ENCODE assay signal across 2 cellular contexts in the genomic region with DNA sequence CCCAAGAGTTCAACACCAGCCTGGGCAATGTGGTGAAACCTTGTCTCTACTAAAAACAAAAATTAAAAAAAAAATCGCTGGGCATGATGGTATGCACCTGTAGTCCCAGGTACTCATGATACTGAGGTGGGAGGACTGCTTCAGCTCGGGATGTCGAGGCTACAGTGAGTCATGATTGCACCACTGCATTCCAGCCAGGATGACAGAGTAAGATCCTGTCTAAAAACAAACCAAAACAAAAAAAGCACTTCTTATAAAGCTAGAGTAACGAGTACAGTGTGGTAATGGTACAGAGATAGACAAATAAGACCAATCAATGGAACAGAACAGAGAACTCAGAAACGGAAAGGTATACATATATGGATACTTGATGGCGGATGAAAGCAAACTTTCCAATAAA.
A peak's percentile ranks its signal among the peaks of the same experiment; 100 is the strongest.
TF ChIP-seq lines count a peak whose summit lies in the region.

No MANE protein-coding gene starts in this region.

TF ChIP-seq in HCT116, 20 proteins besides CTCF, POLR2A, EP300 and RAD21:
- TF ChIP-seq EZH2phosphoT487 (IDR thresholded peaks at IDR 0.05; ENCODE audit: borderline replicate concordance) = no peak
- peak; percentile 87 for TF ChIP-seq CBX3 (IDR thresholded peaks at IDR 0.05; ENCODE audit: low read depth)
- peak; percentile 89; the same call in 1 of the 2 replicates for TF ChIP-seq ATF3 (IDR thresholded peaks at IDR 0.05)
- TF ChIP-seq EZH2 (IDR thresholded peaks at IDR 0.05) = no peak
- TF ChIP-seq REST (IDR thresholded peaks at IDR 0.05; ENCODE audit: low read depth) = no peak
- TF ChIP-seq ZBTB33 (IDR thresholded peaks at IDR 0.05; ENCODE audit: extremely low read depth, insufficient replicate concordance, low read length) = no peak
- TF ChIP-seq ZFX (IDR thresholded peaks at IDR 0.05) = no peak
- TF ChIP-seq, protein P1, sequence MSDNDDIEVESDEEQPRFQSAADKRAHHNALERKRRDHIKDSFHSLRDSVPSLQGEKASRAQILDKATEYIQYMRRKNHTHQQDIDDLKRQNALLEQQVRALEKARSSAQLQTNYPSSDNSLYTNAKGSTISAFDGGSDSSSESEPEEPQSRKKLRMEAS (IDR thresholded peaks at IDR 0.05) = peak; percentile 70
- TF ChIP-seq TCF7L2 (IDR thresholded peaks at IDR 0.05; ENCODE audit: borderline replicate concordance, extremely low read depth, insufficient read depth, insufficient read length) = no peak
- TF ChIP-seq CEBPB (IDR thresholded peaks at IDR 0.05; ENCODE audit: low read depth) = peak; percentile 96
- peak; percentile 36; the same call in 1 of the 2 replicates for TF ChIP-seq POLR2AphosphoS5 (IDR thresholded peaks at IDR 0.05; ENCODE audit: low read depth, low read length)
- peak; percentile 77 for TF ChIP-seq SP1 (IDR thresholded peaks at IDR 0.05; ENCODE audit: low read depth)
- peak; percentile 89 for TF ChIP-seq JUND (IDR thresholded peaks at IDR 0.05)
- TF ChIP-seq ELF1 (IDR thresholded peaks at IDR 0.05; ENCODE audit: borderline replicate concordance, low read depth) = no peak
- TF ChIP-seq ZNF274 (IDR thresholded peaks at IDR 0.05; ENCODE audit: low read depth, low read length) = no peak
- TF ChIP-seq EGR1 (IDR thresholded peaks at IDR 0.05; ENCODE audit: low read depth) = peak; percentile 14; the same call in 1 of the 2 replicates
- TF ChIP-seq SIN3A (IDR thresholded peaks at IDR 0.05; ENCODE audit: low read depth) = peak; percentile 73; the same call in 1 of the 2 replicates
- peak; percentile 94 for TF ChIP-seq FOSL1 (IDR thresholded peaks at IDR 0.05; ENCODE audit: low read depth)
- peak; percentile 48; the same call in 1 of the 2 replicates for TF ChIP-seq SRF (IDR thresholded peaks at IDR 0.05; ENCODE audit: low read depth)
- peak; percentile 31 for TF ChIP-seq YY1 (IDR thresholded peaks at IDR 0.05; ENCODE audit: extremely low read depth, insufficient replicate concordance, low read depth, low read length)
TF ChIP-seq in HCT116: peak in this region for 12.

TF ChIP-seq in SK-N-SH, 30 proteins besides CTCF, POLR2A, EP300 and RAD21:
- no peak for TF ChIP-seq TAF1 (IDR thresholded peaks at IDR 0.05; ENCODE audit: borderline replicate concordance, low read depth, low read length)
- peak; percentile 67; the same call in 1 of the 2 replicates for TF ChIP-seq FOSL2 (IDR thresholded peaks at IDR 0.05; ENCODE audit: borderline replicate concordance, low read depth)
- TF ChIP-seq ZBTB33 (IDR thresholded peaks at IDR 0.05; ENCODE audit: borderline replicate concordance, low read depth) = no peak
- TF ChIP-seq, protein P2, sequence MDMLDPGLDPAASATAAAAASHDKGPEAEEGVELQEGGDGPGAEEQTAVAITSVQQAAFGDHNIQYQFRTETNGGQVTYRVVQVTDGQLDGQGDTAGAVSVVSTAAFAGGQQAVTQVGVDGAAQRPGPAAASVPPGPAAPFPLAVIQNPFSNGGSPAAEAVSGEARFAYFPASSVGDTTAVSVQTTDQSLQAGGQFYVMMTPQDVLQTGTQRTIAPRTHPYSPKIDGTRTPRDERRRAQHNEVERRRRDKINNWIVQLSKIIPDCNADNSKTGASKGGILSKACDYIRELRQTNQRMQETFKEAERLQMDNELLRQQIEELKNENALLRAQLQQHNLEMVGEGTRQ (IDR thresholded peaks at IDR 0.05; ENCODE audit: borderline replicate concordance, low read depth, low read length) = no peak
- peak; percentile 59 for TF ChIP-seq JUND (IDR thresholded peaks at IDR 0.05)
- peak; percentile 36; the same call in 1 of the 2 replicates for TF ChIP-seq TCF12 (IDR thresholded peaks at IDR 0.05)
- no peak for TF ChIP-seq USF1 (IDR thresholded peaks at IDR 0.05; ENCODE audit: borderline replicate concordance, low read depth)
- TF ChIP-seq YY1 (IDR thresholded peaks at IDR 0.05; ENCODE audit: low read depth) = no peak
- TF ChIP-seq RFX5 (IDR thresholded peaks at IDR 0.05; ENCODE audit: low read length) = no peak
- TF ChIP-seq SIN3A (IDR thresholded peaks at IDR 0.05; ENCODE audit: borderline replicate concordance, low read depth, low read length) = no peak
- TF ChIP-seq IRF3 (IDR thresholded peaks at IDR 0.05; ENCODE audit: low read depth, low read length) = no peak
- TF ChIP-seq EZH2phosphoT487 (IDR thresholded peaks at IDR 0.05; ENCODE audit: borderline replicate concordance, low read depth) = no peak
- TF ChIP-seq RXRA (IDR thresholded peaks at IDR 0.05; ENCODE audit: borderline replicate concordance, low read depth) = no peak
- TF ChIP-seq, protein P3, sequence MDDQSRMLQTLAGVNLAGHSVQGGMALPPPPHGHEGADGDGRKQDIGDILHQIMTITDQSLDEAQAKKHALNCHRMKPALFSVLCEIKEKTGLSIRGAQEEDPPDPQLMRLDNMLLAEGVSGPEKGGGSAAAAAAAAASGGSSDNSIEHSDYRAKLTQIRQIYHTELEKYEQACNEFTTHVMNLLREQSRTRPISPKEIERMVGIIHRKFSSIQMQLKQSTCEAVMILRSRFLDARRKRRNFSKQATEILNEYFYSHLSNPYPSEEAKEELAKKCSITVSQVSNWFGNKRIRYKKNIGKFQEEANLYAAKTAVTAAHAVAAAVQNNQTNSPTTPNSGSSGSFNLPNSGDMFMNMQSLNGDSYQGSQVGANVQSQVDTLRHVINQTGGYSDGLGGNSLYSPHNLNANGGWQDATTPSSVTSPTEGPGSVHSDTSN (IDR thresholded peaks at IDR 0.05) = no peak
- TF ChIP-seq ELF1 (IDR thresholded peaks at IDR 0.05) = no peak
- TF ChIP-seq FOXM1 (IDR thresholded peaks at IDR 0.05; ENCODE audit: low read depth) = no peak
